22 cellular contexts compared by ENCODE assay signal in genomic region chr14:103027451-103027850, GRCh38. TPM values are rescaled to one million over a fixed set of nuclear protein-coding genes. Genes with fewer than 3 reads are reported as not detected.
DNase-seq lines count a peak whose midpoint lies in the region; ATAC-seq and TF ChIP-seq lines count a peak whose summit lies in the region.
"Had no signal": no experiment of that assay in that cellular context is flagged by ENCODE, and none has a peak within 500 bp of the region (broad histone marks: within the 10 kb centered on the region; RNA-seq: fewer than 3 reads in every experiment).

No MANE protein-coding gene starts in this region.

- H3F3A ChIP-seq in PC-9 (ENCODE audit: insufficient read depth, low read depth) = peaks cover 74% of the 10 kb centered on the region
- H3F3A ChIP-seq in smooth muscle cell (ENCODE audit: low read depth) = peaks cover 31% of the 10 kb centered on the region

- over 99% methylated on average over 3 of the region's 3 CpGs for WGBS in smooth muscle cell (ENCODE audit: low lambda C conversion rate)
- 83 to 92% methylated on average over 3 of the region's 3 CpGs for WGBS in testis, 2 donors

- no peaks in the 10 kb centered on the region for H3K9me2 ChIP-seq in PC-9 (ENCODE audit: insufficient read depth)

- ATAC-seq in effector memory CD8-positive, alpha-beta T cell (replicated peaks) = no peak
- ATAC-seq: GM12878 had no signal

- H3K9ac ChIP-seq in smooth muscle cell (ENCODE audit: low read depth) = no peak overlapping the region
- H3K9ac ChIP-seq: BLaER1 treated with 17β-estradiol and CSF1 and Interleukin-3, amounts not matched to agents 10 nM and 100 nM had no signal

- intact Hi-C loops in PC-9 (cut with micrococcal nuclease; ENCODE audit: unreplicated experiment) = loop anchor here (2.0 kb wide), 1 partner anchor 39 kb away; no protein-coding TSS in a partner anchor
- intact Hi-C loops in dorsolateral prefrontal cortex (cut with DNase I) = no loop called here
- intact Hi-C loops in testis (cut with DNase I; ENCODE audit: low total_unique reads) = no loop called here

- peaks cover 36 to 38% of the 10 kb centered on the region in 2 donors for H3K27me3 Mint-ChIP-seq in effector memory CD8-positive, alpha-beta T cell

- POLR2A ChIA-PET in PC-9 (lab: Charles Lee; ENCODE audit: unreplicated experiment) = no interaction called here

- H4K20me1 ChIP-seq in PC-9 (ENCODE audit: insufficient read depth) (peaks cover 11% of the 10 kb centered on the region; the same call in 1 of the 2 replicates), smooth muscle cell (ENCODE audit: low read depth) (peaks cover 65% of the 10 kb centered on the region)

- H3K36me3 ChIP-seq in HAP-1 (replicated peaks) (peaks cover 5% of the 10 kb centered on the region), PC-9 (ENCODE audit: low read depth) (no peaks in the 10 kb centered on the region), smooth muscle cell (ENCODE audit: low read depth) (no peaks in the 10 kb centered on the region), testis (ENCODE audit: low read depth, missing control alignments) (no peaks in the 10 kb centered on the region)
- H3K36me3 ChIP-seq: BE2C; BLaER1 treated with 17β-estradiol and CSF1 and Interleukin-3, amounts not matched to agents 10 nM and 100 nM had no signal

- peak overlapping the region; percentile 66 for H3K4me2 ChIP-seq in PC-9
- no peak overlapping the region for H3K4me2 ChIP-seq in smooth muscle cell

- H3K9me3 ChIP-seq in HAP-1 (peaks cover 21% of the 10 kb centered on the region), PC-9 (ENCODE audit: insufficient read depth, low read depth) (no peaks in the 10 kb centered on the region), smooth muscle cell (replicated peaks; ENCODE audit: low read depth) (no peaks in the 10 kb centered on the region), testis (no peaks in the 10 kb centered on the region)
- H3K9me3 ChIP-seq: BE2C had no signal

- no peak overlapping the region for H3K27ac Mint-ChIP-seq in effector memory CD8-positive, alpha-beta T cell
- H3K27ac Mint-ChIP-seq: CD4-positive, alpha-beta T cell; CD8-positive, alpha-beta memory T cell had no signal

- no peak overlapping the region for H3K4me3 Mint-ChIP-seq in effector memory CD8-positive, alpha-beta T cell
- H3K4me3 Mint-ChIP-seq: CD14-positive monocyte; CD4-positive, alpha-beta T cell; CD8-positive, alpha-beta memory T cell had no signal

- no peak for TF ChIP-seq CTCF in PC-9 (conservative IDR thresholded peaks at IDR 0.05)
- TF ChIP-seq CTCF in dorsolateral prefrontal cortex (IDR thresholded peaks at IDR 0.05 in 54 of 56, conservative IDR thresholded peaks at IDR 0.05 in 2 of 56; ENCODE audit: low read depth in 1 of 56, partially characterized antibody in 56 of 56) = no peak
- no peak for TF ChIP-seq CTCF in smooth muscle cell (IDR thresholded peaks at IDR 0.05; ENCODE audit: borderline replicate concordance, insufficient read depth, poor library complexity, severe bottlenecking)
- no peak for TF ChIP-seq CTCF in testis (IDR thresholded peaks at IDR 0.05)

- no peak overlapping the region for H3K4me3 ChIP-seq in HAP-1
- no peak overlapping the region; the same call in 1 of the 2 replicates for H3K4me3 ChIP-seq in PC-9
- H3K4me3 ChIP-seq in dorsolateral prefrontal cortex = no peak overlapping the region
- no peak overlapping the region for H3K4me3 ChIP-seq in smooth muscle cell
- no peak overlapping the region for H3K4me3 ChIP-seq in testis
- H3K4me3 ChIP-seq: BLaER1 treated with 17β-estradiol and CSF1 and Interleukin-3, amounts not matched to agents 10 nM and 100 nM; GM12878 had no signal

- H3K79me2 ChIP-seq in PC-9 (ENCODE audit: low read depth) = peaks cover 93% of the 10 kb centered on the region
- H3K79me2 ChIP-seq in smooth muscle cell (ENCODE audit: low read depth) = peaks cover 94% of the 10 kb centered on the region

- DNase-seq in HAP-1 (ENCODE audit: low spot score in 2 of 2) (peak; percentile 84 to 97), PC-9 (no peak), dorsolateral prefrontal cortex (no peak), smooth muscle cell (lab: John Stamatoyannopoulos, UW; ENCODE audit: unreplicated experiment) (no peak), Ammon's horn (ENCODE audit: low spot score) (no peak), testis (no peak), NCI-H2107 treated with DMSO at 0.1 percent for 48 hours (lab: John Stamatoyannopoulos, UW; ENCODE audit: unreplicated experiment) (no peak)
- no peak for DNase-seq in effector memory CD8-positive, alpha-beta T cell
- DNase-seq: BE2C; CD4-positive, alpha-beta T cell; CD8-positive, alpha-beta memory T cell; DMS 273 treated with DMSO at 0.1 percent for 48 hours; DMS79; EL; GDM1; GOT3; HCEC 1CT had no signal

- in situ Hi-C loops in HAP-1 (cut with MboI; ENCODE audit: low sequenced_read_pairs) = no loop called here

- no TSS peak for BruUV-seq in PC-9 (replicated peaks; lab: Mats Ljungman, UMichigan)

- H2AFZ ChIP-seq in PC-9 (no peak overlapping the region), smooth muscle cell (ENCODE audit: low read depth) (no peak overlapping the region)

- H3K4me1 ChIP-seq in HAP-1 = peaks cover 51% of the 10 kb centered on the region
- H3K4me1 ChIP-seq in PC-9 (replicated peaks; ENCODE audit: insufficient read depth) = peaks cover 73% of the 10 kb centered on the region
- peaks cover 17% of the 10 kb centered on the region for H3K4me1 ChIP-seq in smooth muscle cell (ENCODE audit: low read depth)
- peaks cover 15% of the 10 kb centered on the region for H3K4me1 ChIP-seq in testis

- no peak for TF ChIP-seq POLR2A in testis (IDR thresholded peaks at IDR 0.05)

- H3K9me3 Mint-ChIP-seq in effector memory CD8-positive, alpha-beta T cell = no peaks in the 10 kb centered on the region
- H3K9me3 Mint-ChIP-seq: CD4-positive, alpha-beta T cell; CD8-positive, alpha-beta memory T cell had no signal

- H3K4me1 Mint-ChIP-seq in effector memory CD8-positive, alpha-beta T cell (ENCODE audit: low read depth in 2 of 2) = peaks cover 0 to 1% of the 10 kb centered on the region in 2 donors
- H3K4me1 Mint-ChIP-seq: CD8-positive, alpha-beta memory T cell had no signal

- CTCF ChIA-PET in PC-9 (lab: Charles Lee) = no interaction called here

- H3K27ac ChIP-seq in PC-9 (peak overlapping the region; percentile 89), dorsolateral prefrontal cortex (peak overlapping the region in 34 of 59 donors; percentile 13 to 92 (median 79)), smooth muscle cell (ENCODE audit: low read depth) (peak overlapping the region; percentile 96), testis (no peak overlapping the region)
- H3K27ac ChIP-seq: 22Rv1; BLaER1 treated with 17β-estradiol and CSF1 and Interleukin-3, amounts not matched to agents 10 nM and 100 nM had no signal

- no peaks in the 10 kb centered on the region for H3K27me3 ChIP-seq in HAP-1 (ENCODE audit: low read depth)
- no peaks in the 10 kb centered on the region for H3K27me3 ChIP-seq in PC-9 (ENCODE audit: insufficient read depth, low read depth)
- no peaks in the 10 kb centered on the region for H3K27me3 ChIP-seq in dorsolateral prefrontal cortex
- no peaks in the 10 kb centered on the region for H3K27me3 ChIP-seq in smooth muscle cell (ENCODE audit: low read depth)
- no peaks in the 10 kb centered on the region for H3K27me3 ChIP-seq in testis
- H3K27me3 ChIP-seq: BE2C; BLaER1 treated with 17β-estradiol and CSF1 and Interleukin-3, amounts not matched to agents 10 nM and 100 nM had no signal

- no peaks in the 10 kb centered on the region for H3K36me3 Mint-ChIP-seq in effector memory CD8-positive, alpha-beta T cell (ENCODE audit: insufficient read depth)
- H3K36me3 Mint-ChIP-seq: CD14-positive monocyte had no signal

RNA-seq across cellular contexts. Expression of gene CDC42BPB, which starts 29.9 kb away (rescaled TPM):
- total RNA-seq in PC-9 (2021) = 203 and 209 TPM in 2 replicates
- total RNA-seq in dorsolateral prefrontal cortex = 100 to 1,000 TPM; 112 to 178 (median 140) TPM
- total RNA-seq in smooth muscle cell = 56.6 and 71.2 TPM in 2 replicates
- 11.3 and 14.4 TPM in 2 replicates for polyA plus RNA-seq in smooth muscle cell
- total RNA-seq in testis = 100 to 1,000 TPM; 201 to 216 TPM
- 90.3 TPM for polyA plus RNA-seq in testis (ENCODE audit: insufficient read depth, low read depth, low replicate concordance)

RNA-seq across cellular contexts. Expression of gene LBHD2, which starts 56.6 kb away (rescaled TPM):
- total RNA-seq in PC-9 (2021) (0.52 and 0.78 TPM in 2 replicates), dorsolateral prefrontal cortex (1 to 10 TPM in 57 of 120 experiments, under 1 TPM in 20, not detected in 43; 0.58 to 5.7 (median 1.5) TPM), smooth muscle cell (not detected in 2 replicates), testis (1 to 10 TPM; 1.9 to 5.6 TPM)
- polyA plus RNA-seq in smooth muscle cell (not detected in 2 replicates), testis (ENCODE audit: insufficient read depth, low read depth, low replicate concordance) (3.9 TPM)
- total RNA-seq: CD4-positive, alpha-beta T cell; CD8-positive, alpha-beta memory T cell; GM12878 had no signal
- polyA plus RNA-seq: AG04450; CD14-positive monocyte; CD8-positive, alpha-beta memory T cell; GM12878 had no signal

Comparison
In these comparisons a context has a peak if more than half of its experiments do, and no peak if none do; other contexts are left out.
1. DNase-seq: peak in HAP-1 (2 of 2); none in PC-9 (0 of 2), dorsolateral prefrontal cortex (0 of 10), smooth muscle cell (single experiment), Ammon's horn (single experiment), effector memory CD8-positive, alpha-beta T cell (0 of 3), testis (single experiment) and NCI-H2107 treated with DMSO at 0.1 percent for 48 hours (single experiment).
2. H3K27ac ChIP-seq: peak in PC-9 (single experiment), dorsolateral prefrontal cortex (34 of 59) and smooth muscle cell (single experiment); none in testis (0 of 2).